In genomic region chr15:70341566-70341965, GRCh38 we compare ENCODE assay signal across 1 cellular context.
TF ChIP-seq lines count a peak whose summit lies in the region.

No MANE protein-coding gene starts in this region.

TF ChIP-seq in WTC11, 78 proteins besides CTCF, POLR2A, EP300 and RAD21 (continued from another document):
- TF ChIP-seq ATF6 (CRISPR knock-in tag; IDR thresholded peaks at IDR 0.05), result no peak
- TF ChIP-seq, protein P1, sequence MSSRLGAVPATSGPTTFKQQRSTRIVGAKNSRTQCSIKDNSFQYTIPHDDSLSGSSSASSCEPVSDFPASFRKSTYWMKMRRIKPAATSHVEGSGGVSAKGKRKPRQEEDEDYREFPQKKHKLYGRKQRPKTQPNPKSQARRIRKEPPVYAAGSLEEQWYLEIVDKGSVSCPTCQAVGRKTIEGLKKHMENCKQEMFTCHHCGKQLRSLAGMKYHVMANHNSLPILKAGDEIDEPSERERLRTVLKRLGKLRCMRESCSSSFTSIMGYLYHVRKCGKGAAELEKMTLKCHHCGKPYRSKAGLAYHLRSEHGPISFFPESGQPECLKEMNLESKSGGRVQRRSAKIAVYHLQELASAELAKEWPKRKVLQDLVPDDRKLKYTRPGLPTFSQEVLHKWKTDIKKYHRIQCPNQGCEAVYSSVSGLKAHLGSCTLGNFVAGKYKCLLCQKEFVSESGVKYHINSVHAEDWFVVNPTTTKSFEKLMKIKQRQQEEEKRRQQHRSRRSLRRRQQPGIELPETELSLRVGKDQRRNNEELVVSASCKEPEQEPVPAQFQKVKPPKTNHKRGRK (CRISPR knock-in tag; IDR thresholded peaks at IDR 0.05; ENCODE audit: borderline replicate concordance), result no peak
